ENCODE assay signal across 11 cellular contexts in genomic region chr3:58064923-58065638, GRCh38. TPM values are rescaled to one million over a fixed set of nuclear protein-coding genes. Genes with fewer than 3 reads are reported as not detected.
DNase-seq lines count a peak whose midpoint lies in the region; ATAC-seq, FAIRE-seq and TF ChIP-seq lines count a peak whose summit lies in the region.
"Had no signal": no experiment of that assay in that cellular context is flagged by ENCODE, and none has a peak within 500 bp of the region (broad histone marks: within the 10 kb centered on the region; RNA-seq: fewer than 3 reads in every experiment).

No MANE protein-coding gene starts in this region.

- H2AFZ ChIP-seq in HCT116 (ENCODE audit: low read depth, low read length, poor library complexity, severe bottlenecking): no peak overlapping the region
- H2AFZ ChIP-seq in HepG2 (ENCODE audit: low read length): no peak overlapping the region

- no peaks in the 10 kb centered on the region for H3K36me3 Mint-ChIP-seq in activated T-helper 2 cell treated with anti-CD3 and anti-CD28 coated beads, Interferon-gamma antibody, Interleukin-2, Interleukin-4, amounts not matched to agents 10 μg/mL and 5 μg/mL and 100 μg/mL, durations not matched to agents 14 hours and 24 hours and 36 hours (ENCODE audit: low read depth)
- H3K36me3 Mint-ChIP-seq in stimulated activated naive B cell treated with anti-CD40 and anti-IgM and Interleukin-4, amounts not matched to agents 10 μg/mL and 1 μg/mL and 100 μg/mL, for 72 hours: no peaks in the 10 kb centered on the region

- CTCF ChIA-PET in HCT116 (lab: Charles Lee): no interaction called here
- CTCF ChIA-PET in HepG2 (lab: Yijun Ruan, JAX; ENCODE audit: low intra/inter-chr PET ratio, low total read pairs): no interaction called here

- H3K9me3 Mint-ChIP-seq in activated T-helper 2 cell treated with anti-CD3 and anti-CD28 coated beads, Interferon-gamma antibody, Interleukin-2, Interleukin-4, amounts not matched to agents 10 μg/mL and 5 μg/mL and 100 μg/mL, durations not matched to agents 14 hours and 24 hours and 36 hours: no peaks in the 10 kb centered on the region
- H3K9me3 Mint-ChIP-seq in stimulated activated naive B cell treated with anti-CD40 and anti-IgM and Interleukin-4, amounts not matched to agents 10 μg/mL and 1 μg/mL and 100 μg/mL, for 72 hours: no peaks in the 10 kb centered on the region

- H3K9me3 ChIP-seq in HCT116 (ENCODE audit: control insufficient read depth in 1 of 2, insufficient read depth in 1 of 2, low read depth in 1 of 2, low read length in 2 of 2): no peaks in the 10 kb centered on the region
- no peaks in the 10 kb centered on the region for H3K9me3 ChIP-seq in HepG2 (ENCODE audit: low read length)

- H3K27me3 Mint-ChIP-seq in activated T-helper 2 cell treated with anti-CD3 and anti-CD28 coated beads, Interferon-gamma antibody, Interleukin-2, Interleukin-4, amounts not matched to agents 10 μg/mL and 5 μg/mL and 100 μg/mL, durations not matched to agents 14 hours and 24 hours and 36 hours (ENCODE audit: low read depth): no peaks in the 10 kb centered on the region
- no peaks in the 10 kb centered on the region for H3K27me3 Mint-ChIP-seq in stimulated activated naive B cell treated with anti-CD40 and anti-IgM and Interleukin-4, amounts not matched to agents 10 μg/mL and 1 μg/mL and 100 μg/mL, for 72 hours

- intact Hi-C loops in HCT116 (cut with micrococcal nuclease): no loop called here
- intact Hi-C loops in activated T-helper 2 cell treated with anti-CD3 and anti-CD28 coated beads, Interferon-gamma antibody, Interleukin-2, Interleukin-4, amounts not matched to agents 10 μg/mL and 5 μg/mL and 100 μg/mL, durations not matched to agents 14 hours and 24 hours and 36 hours (cut with micrococcal nuclease): no loop called here
- intact Hi-C loops in HepG2 (cut with micrococcal nuclease; ENCODE audit: unreplicated experiment): loop anchor here (5.0 kb wide), 1 partner anchor 37 kb away; no protein-coding TSS in a partner anchor

- H3K27ac Mint-ChIP-seq in activated T-helper 2 cell treated with anti-CD3 and anti-CD28 coated beads, Interferon-gamma antibody, Interleukin-2, Interleukin-4, amounts not matched to agents 10 μg/mL and 5 μg/mL and 100 μg/mL, durations not matched to agents 14 hours and 24 hours and 36 hours: peak overlapping the region; percentile 53
- peak overlapping the region; percentile 67 for H3K27ac Mint-ChIP-seq in stimulated activated naive B cell treated with anti-CD40 and anti-IgM and Interleukin-4, amounts not matched to agents 10 μg/mL and 1 μg/mL and 100 μg/mL, for 72 hours

- TF ChIP-seq EP300 in HepG2 (IDR thresholded peaks at IDR 0.05; ENCODE audit: low read depth in 2 of 2, low read length in 2 of 2) (no peak; a peak in 1 of 4 replicates), HepG2 (CRISPR knock-in tag; IDR thresholded peaks at IDR 0.05; ENCODE audit: borderline replicate concordance) (no peak)

- no peaks in the 10 kb centered on the region for H3K9me2 ChIP-seq in HCT116 (ENCODE audit: insufficient read depth)

- H3K79me2 ChIP-seq in HCT116 (ENCODE audit: insufficient read depth, low read length): peaks cover 74% of the 10 kb centered on the region
- H3K79me2 ChIP-seq in HepG2 (ENCODE audit: insufficient read depth, low read length): peaks cover 97% of the 10 kb centered on the region

- H3K4me3 Mint-ChIP-seq in activated T-helper 2 cell treated with anti-CD3 and anti-CD28 coated beads, Interferon-gamma antibody, Interleukin-2, Interleukin-4, amounts not matched to agents 10 μg/mL and 5 μg/mL and 100 μg/mL, durations not matched to agents 14 hours and 24 hours and 36 hours (ENCODE audit: low read depth): no peak overlapping the region
- H3K4me3 Mint-ChIP-seq in stimulated activated naive B cell treated with anti-CD40 and anti-IgM and Interleukin-4, amounts not matched to agents 10 μg/mL and 1 μg/mL and 100 μg/mL, for 72 hours: no peak overlapping the region

- peaks cover 11% of the 10 kb centered on the region for H3K4me1 Mint-ChIP-seq in activated T-helper 2 cell treated with anti-CD3 and anti-CD28 coated beads, Interferon-gamma antibody, Interleukin-2, Interleukin-4, amounts not matched to agents 10 μg/mL and 5 μg/mL and 100 μg/mL, durations not matched to agents 14 hours and 24 hours and 36 hours (ENCODE audit: low read depth)
- H3K4me1 Mint-ChIP-seq in stimulated activated naive B cell treated with anti-CD40 and anti-IgM and Interleukin-4, amounts not matched to agents 10 μg/mL and 1 μg/mL and 100 μg/mL, for 72 hours: peaks cover 0 to 4% of the 10 kb centered on the region in 2 donors

- peaks cover 8% of the 10 kb centered on the region; the same call in 1 of the 2 replicates for H4K20me1 ChIP-seq in HCT116 (ENCODE audit: insufficient read depth)
- H4K20me1 ChIP-seq in HepG2 (ENCODE audit: insufficient read depth, low read length): peaks cover 35% of the 10 kb centered on the region; the same call in 1 of the 2 replicates

- H3K36me3 ChIP-seq in HCT116 (ENCODE audit: control insufficient read depth in 1 of 2, insufficient read depth in 2 of 2, low read length in 2 of 2) (no peaks in the 10 kb centered on the region), HepG2 (replicated peaks in 1 of 2; ENCODE audit: control insufficient read depth in 1 of 2, insufficient read depth in 2 of 2, low read length in 2 of 2) (peaks cover 2 to 6% of the 10 kb centered on the region in 2 experiments; a peak in 2 of 5 replicates)

- 95% methylated on average over 8 of the region's 10 CpGs for WGBS in HepG2 (ENCODE audit: low lambda C conversion rate)

- no peak for DNase-seq in HCT116 (ENCODE audit: low read depth, low spot score)
- no peak for DNase-seq in activated T-helper 2 cell treated with anti-CD3 and anti-CD28 coated beads, Interferon-gamma antibody, Interleukin-2, Interleukin-4, amounts not matched to agents 10 μg/mL and 5 μg/mL and 100 μg/mL, durations not matched to agents 14 hours and 24 hours and 36 hours (ENCODE audit: low spot score)
- DNase-seq in HepG2 (ENCODE audit: low spot score): no peak
- DNase-seq in stimulated activated naive B cell treated with anti-CD40 and anti-IgM and Interleukin-4, amounts not matched to agents 10 μg/mL and 1 μg/mL and 100 μg/mL, for 72 hours: no peak
- DNase-seq in effector CD4-positive, alpha-beta T cell: no peak
- DNase-seq in NCI-H2029 treated with DMSO at 0.1 percent for 48 hours (lab: John Stamatoyannopoulos, UW): no peak
- DNase-seq: NCI-H226, SW 1271 had no signal

- TF ChIP-seq RAD21 in HCT116 (IDR thresholded peaks at IDR 0.05; ENCODE audit: low read depth) (no peak), HepG2 (CRISPR knock-in tag; IDR thresholded peaks at IDR 0.05) (no peak)

- H3K27ac ChIP-seq in HCT116 (ENCODE audit: low read depth, low read length): no peak overlapping the region
- peak overlapping the region; percentile 77 for H3K27ac ChIP-seq in HepG2 (ENCODE audit: extremely low read length, insufficient read depth, low read length)

- TF ChIP-seq CTCF in HCT116 (IDR thresholded peaks at IDR 0.05 in 2 of 3, conservative IDR thresholded peaks at IDR 0.05 in 1 of 3; ENCODE audit: borderline replicate concordance in 1 of 3, insufficient read depth in 1 of 3, low read depth in 2 of 3, low read length in 2 of 3) (no peak), HepG2 (CRISPR knock-in tag; IDR thresholded peaks at IDR 0.05) (no peak)

- H3K4me3 ChIP-seq in HCT116 (replicated peaks in 1 of 2; ENCODE audit: low read depth in 1 of 2, low read length in 2 of 2) (no peak overlapping the region), HepG2 (replicated peaks in 1 of 3; ENCODE audit: insufficient read depth in 1 of 3, low read depth in 2 of 3, low read length in 3 of 3) (peak overlapping the region in 1 of 3 experiments; percentile 36; a peak in 1 of 6 replicates)

- H3K27me3 ChIP-seq in HCT116 (ENCODE audit: insufficient read depth, low read length): no peaks in the 10 kb centered on the region
- H3K27me3 ChIP-seq in HepG2 (ENCODE audit: control insufficient read depth in 1 of 2, insufficient read depth in 2 of 2, low read length in 2 of 2): no peaks in the 10 kb centered on the region

- RAD21 ChIA-PET in HCT116 (lab: Charles Lee; ENCODE audit: low non-redundant PET in 1 of 2, low total read pairs in 2 of 2, uncharacterized antibody in 2 of 2, unreplicated experiment in 2 of 2): no interaction called here

- no peak for TF ChIP-seq POLR2A in HCT116 (IDR thresholded peaks at IDR 0.05; ENCODE audit: borderline replicate concordance, extremely low read depth, insufficient read depth, insufficient read length)
- no peak for TF ChIP-seq POLR2A in HepG2 (IDR thresholded peaks at IDR 0.05; ENCODE audit: insufficient read depth in 1 of 2, low read depth in 2 of 2, low read length in 2 of 2)

- ATAC-seq in HCT116 (no peak), HepG2 (no peak), HG02852 (IDR thresholded peaks at IDR 0.05; ENCODE audit: unreplicated experiment) (no peak)
- ATAC-seq in stimulated activated naive B cell treated with anti-CD40 and anti-IgM and Interleukin-4, amounts not matched to agents 10 μg/mL and 1 μg/mL and 100 μg/mL, for 72 hours (replicated peaks): no peak

- FAIRE-seq in HepG2 (lab: Jason Lieb, UNC): no peak
- FAIRE-seq: GM12892, urothelium cell line had no signal

- H3K4me1 ChIP-seq in HCT116 (ENCODE audit: control insufficient read depth in 1 of 2, insufficient read depth in 2 of 2, low read length in 2 of 2) (peaks cover 31 to 54% of the 10 kb centered on the region in 2 experiments), HepG2 (ENCODE audit: insufficient read depth, low read length) (peaks cover 96% of the 10 kb centered on the region)

- in situ Hi-C loops in HepG2 (cut with HindIII; ENCODE audit: extremely low pct_ligation_motif_present, low pct_unique_long_range_greater_than_20kb): no loop called here

- H3K4me2 ChIP-seq in HCT116 (ENCODE audit: low read length): 0 out of 2 replicates have a peak overlapping the region, but pooled peaks have one; percentile 26
- H3K4me2 ChIP-seq in HepG2 (ENCODE audit: low read depth, low read length): peak overlapping the region; percentile 64

- POLR2A ChIA-PET in HCT116 (lab: Charles Lee) (no interaction called here), HepG2 (lab: Yijun Ruan, JAX) (interaction anchor here (0.9 to 1.6 kb wide), 8 partner anchors 12 to 116 kb away, joined by 3 to 26 read pairs (median 5); no protein-coding TSS in a partner anchor)

- H3K9ac ChIP-seq in HCT116 (ENCODE audit: low read length): no peak overlapping the region
- H3K9ac ChIP-seq in HepG2 (ENCODE audit: insufficient read depth, low read depth, low read length): peak overlapping the region; percentile 41

- no TSS peak for BruUV-seq in HCT116 (replicated peaks; lab: Mats Ljungman, UMichigan)
- BruUV-seq in HepG2 (replicated peaks; lab: Mats Ljungman, UMichigan): no TSS peak

RNA-seq across cellular contexts. Expression of gene FLNB, which starts 56.9 kb away (rescaled TPM):
- total RNA-seq in HCT116 (2021; ENCODE audit: unreplicated experiment): 116 TPM
- 149 and 179 TPM in 2 replicates for polyA plus RNA-seq in HCT116 (2012)
- total RNA-seq in activated T-helper 2 cell treated with anti-CD3 and anti-CD28 coated beads, Interferon-gamma antibody, Interleukin-2, Interleukin-4, amounts not matched to agents 10 μg/mL and 5 μg/mL and 100 μg/mL, durations not matched to agents 14 hours and 24 hours and 36 hours: 34.8 and 35.6 TPM in 2 replicates
- 48.8 and 130 TPM in 2 replicates for total RNA-seq in HepG2 (2016; rRNA removed; fragmentation: Illumina TruSeq; extraction: Trizol)
- total RNA-seq in HepG2 (2016; cell fraction: cytosol; rRNA removed; fragmentation: Illumina TruSeq; extraction: Trizol; ENCODE audit: low read depth): 13.1 and 13.3 TPM in 2 replicates
- 39.2 and 136 TPM in 2 replicates for total RNA-seq in HepG2 (2016; cell fraction: insoluble cytoplasmic fraction; rRNA removed; fragmentation: Illumina TruSeq; extraction: Trizol)
- total RNA-seq in HepG2 (2016; cell fraction: membrane; rRNA removed; fragmentation: Illumina TruSeq; extraction: Trizol): 18.9 and 22.5 TPM in 2 replicates
- 211 and 228 TPM in 2 replicates for total RNA-seq in HepG2 (2016; cell fraction: nucleus; rRNA removed; fragmentation: Illumina TruSeq; extraction: Trizol)
- 106 and 126 TPM in 2 replicates for polyA plus RNA-seq in HepG2 (2011; rRNA removed)
- 92.4 and 98.4 TPM in 2 replicates for polyA plus RNA-seq in HepG2 (2011; cell fraction: cytosol; rRNA removed)
- 739 and 796 TPM in 2 replicates for polyA plus RNA-seq in HepG2 (2011; cell fraction: nucleus; rRNA removed)
- 198 and 216 TPM in 2 replicates for polyA plus RNA-seq in HepG2 (2012)
- 8.9 and 9.6 TPM in 2 replicates for polyA plus RNA-seq in HepG2 (2016; cell fraction: cytosol; fragmentation: Illumina TruSeq; extraction: Trizol; ENCODE audit: low read depth)
- polyA plus RNA-seq in HepG2 (2016; cell fraction: insoluble cytoplasmic fraction; fragmentation: Illumina TruSeq; extraction: Trizol; ENCODE audit: low read depth): 41.9 and 44.7 TPM in 2 replicates
- polyA plus RNA-seq in HepG2 (2016; cell fraction: membrane; fragmentation: Illumina TruSeq; extraction: Trizol; ENCODE audit: low read depth): 15.4 and 16.3 TPM in 2 replicates
- polyA plus RNA-seq in HepG2 (2016; cell fraction: nucleus; fragmentation: Illumina TruSeq; extraction: Trizol; ENCODE audit: insufficient read depth, low read depth): 270 and 279 TPM in 2 replicates
- 277 and 558 TPM in 2 replicates for polyA minus RNA-seq in HepG2 (2011; rRNA and poly(A)+ RNA removed; ENCODE audit: low replicate concordance)
- 259 and 274 TPM in 2 replicates for polyA minus RNA-seq in HepG2 (2011; cell fraction: cytosol; rRNA and poly(A)+ RNA removed)
- polyA minus RNA-seq in HepG2 (2011; cell fraction: nucleus; rRNA and poly(A)+ RNA removed): 831 and 1,056 TPM in 2 replicates

Comparison
In these comparisons a context has a peak if more than half of its experiments do, and no peak if none do; other contexts are left out.
1. Of the 20 proteins assayed by ChIP-seq in both HepG2 and HCT116: peak only in HepG2: CEBPB; only in HCT116: none; in both: none; in neither: 19.